In the genomic region with DNA sequence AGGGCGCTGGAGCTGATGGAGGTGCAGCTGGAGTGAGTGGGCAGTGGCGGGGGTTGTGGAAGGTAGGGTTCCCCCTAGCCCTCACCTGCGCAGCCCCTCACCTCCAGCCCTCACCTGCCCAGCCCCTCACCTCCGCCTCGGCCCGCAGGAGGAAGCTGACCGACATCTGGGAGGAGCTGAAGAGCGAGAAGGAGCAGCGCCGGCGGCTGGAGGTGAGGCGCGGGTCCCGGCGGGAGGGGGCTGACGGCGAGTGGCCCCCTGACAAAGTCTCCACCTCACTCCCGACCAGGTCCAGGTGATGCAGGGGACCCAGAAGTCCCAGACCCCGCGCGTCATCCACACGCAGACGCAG, we compare ENCODE assay signal across 10 cellular contexts. TPM values are rescaled to one million over a fixed set of nuclear protein-coding genes. Genes with fewer than 3 reads are reported as not detected.
A peak's percentile ranks its signal among the peaks of the same experiment; 100 is the strongest.
DNase-seq lines count a peak whose midpoint lies in the region; ATAC-seq and TF ChIP-seq lines count a peak whose summit lies in the region.
"Had no signal": no experiment of that assay in that cellular context is flagged by ENCODE, and none has a peak within 500 bp of the region (broad histone marks: within the 10 kb centered on the region; RNA-seq: fewer than 3 reads in every experiment).

No MANE protein-coding gene starts in this region.

- WGBS in gastroesophageal sphincter (ENCODE audit: low coverage in 1 of 2), 2 donors, result 0 to 33% methylated on average over 1 to 10 of the region's 23 CpGs
- 43 to 45% (median 44%) methylated on average over 17 to 23 of the region's 23 CpGs for WGBS in psoas muscle, 3 donors

- H3K27me3 Mint-ChIP-seq in CD8-positive, alpha-beta T cell (ENCODE audit: low read depth), result peaks cover 1% of the 10 kb centered on the region
- peaks cover 10% of the 10 kb centered on the region for H3K27me3 Mint-ChIP-seq in WTC11 (ENCODE audit: low read depth)

- TF ChIP-seq POLR2A in gastroesophageal sphincter (IDR thresholded peaks at IDR 0.05), result no peak

- H3K4me3 ChIP-seq in CD8-positive, alpha-beta T cell (ENCODE audit: low read depth, low read length), result peak overlapping the region; percentile 50
- peak overlapping the region; percentile 1 to 87 for H3K4me3 ChIP-seq in gastroesophageal sphincter
- peak overlapping the region; percentile 68 for H3K4me3 ChIP-seq in psoas muscle

- intact Hi-C loops in CD8-positive, alpha-beta T cell (cut with DNase I, micrococcal nuclease), result loop anchor here in 1 of 2 experiments (5.0 kb wide), 1 partner anchor 67 kb away; a partner anchor contains a TSS
- intact Hi-C loops in psoas muscle (cut with DNase I), result no loop called here

- H3K36me3 Mint-ChIP-seq in CD8-positive, alpha-beta T cell, result no peaks in the 10 kb centered on the region
- peaks cover 9% of the 10 kb centered on the region for H3K36me3 Mint-ChIP-seq in WTC11

- peak overlapping the region; percentile 81 for H3K4me3 Mint-ChIP-seq in CD8-positive, alpha-beta T cell
- peak overlapping the region; percentile 89 for H3K4me3 Mint-ChIP-seq in WTC11

- CTCF ChIA-PET in CD8-positive, alpha-beta T cell (lab: Charles Lee), result interaction anchor here (0.8 to 2.4 kb wide), 2 partner anchors 35 to 48 kb away, joined by 4 to 5 read pairs; no protein-coding TSS in a partner anchor
- CTCF ChIA-PET in WTC11 (lab: Charles Lee), result interaction anchor here (0.6 to 4.8 kb wide), 6 partner anchors 14 to 133 kb away, joined by 3 to 32 read pairs (median 4); a partner anchor contains a TSS

- peaks cover 22% of the 10 kb centered on the region for H3K4me1 Mint-ChIP-seq in CD8-positive, alpha-beta T cell (ENCODE audit: low read depth)
- peaks cover 24% of the 10 kb centered on the region for H3K4me1 Mint-ChIP-seq in WTC11

- H3K9me3 Mint-ChIP-seq in CD8-positive, alpha-beta T cell, result no peaks in the 10 kb centered on the region
- no peaks in the 10 kb centered on the region for H3K9me3 Mint-ChIP-seq in WTC11

- POLR2A ChIA-PET in CD8-positive, alpha-beta T cell (lab: Charles Lee), result no interaction called here
- POLR2A ChIA-PET in WTC11 (lab: Charles Lee), result interaction anchor here (0.5 to 7.3 kb wide), 7 partner anchors 14 to 171 kb away, joined by 3 to 77 read pairs (median 8); a partner anchor contains a TSS

- no peak for TF ChIP-seq EP300 in gastroesophageal sphincter (IDR thresholded peaks at IDR 0.05)

- no peaks in the 10 kb centered on the region for H3K27me3 ChIP-seq in CD8-positive, alpha-beta T cell (ENCODE audit: insufficient read depth, low read length)
- H3K27me3 ChIP-seq in gastroesophageal sphincter (no peaks in the 10 kb centered on the region), psoas muscle (ENCODE audit: insufficient read depth in 3 of 3, low read length in 2 of 3) (peaks cover 0 to 5% (median 0%) of the 10 kb centered on the region in 3 donors)

- ATAC-seq in CD8-positive, alpha-beta T cell, result no peak
- peak; percentile 4 for ATAC-seq in WTC11
- no peak for ATAC-seq in gastroesophageal sphincter
- ATAC-seq in psoas muscle, result no peak
- no peak for ATAC-seq in GM18511 (IDR thresholded peaks at IDR 0.05; ENCODE audit: unreplicated experiment)

- H3K27ac ChIP-seq in CD8-positive, alpha-beta T cell (ENCODE audit: low read depth, low read length), result no peak overlapping the region
- H3K27ac ChIP-seq in gastroesophageal sphincter (peak overlapping the region in 3 of 4 donors; percentile 87 to 92 (median 90)), psoas muscle (peak overlapping the region; percentile 56)
- H3K27ac ChIP-seq: VCaP had no signal

- TF ChIP-seq CTCF in CD8-positive, alpha-beta T cell (IDR thresholded peaks at IDR 0.05), result no peak
- TF ChIP-seq CTCF in WTC11 (IDR thresholded peaks at IDR 0.05), result no peak
- TF ChIP-seq CTCF in gastroesophageal sphincter (IDR thresholded peaks at IDR 0.05), result no peak
- no peak for TF ChIP-seq CTCF in psoas muscle (IDR thresholded peaks at IDR 0.05)

- no peak for DNase-seq in CD8-positive, alpha-beta T cell
- DNase-seq in WTC11 (ENCODE audit: low spot score) (peak; percentile 56), psoas muscle (no peak), NCI-H1092 treated with DMSO at 0.1 percent for 48 hours (lab: John Stamatoyannopoulos, UW) (no peak), SK-N-DZ (ENCODE audit: low spot score) (no peak), LoVo (ENCODE audit: low spot score) (no peak)
- DNase-seq: NCI-H1694 treated with DMSO at 0.1 percent for 48 hours had no signal

- H3K27ac Mint-ChIP-seq in CD8-positive, alpha-beta T cell, result no peak overlapping the region
- H3K27ac Mint-ChIP-seq in WTC11, result peak overlapping the region; percentile 97

- peaks cover 25% of the 10 kb centered on the region for H3K4me1 ChIP-seq in CD8-positive, alpha-beta T cell (ENCODE audit: insufficient read depth, low read length)
- H3K4me1 ChIP-seq in gastroesophageal sphincter (peaks cover 0 to 42% (median 31%) of the 10 kb centered on the region in 3 donors), psoas muscle (peaks cover 10% of the 10 kb centered on the region)

- no peaks in the 10 kb centered on the region for H3K36me3 ChIP-seq in CD8-positive, alpha-beta T cell (ENCODE audit: insufficient read depth, low read length)
- H3K36me3 ChIP-seq in gastroesophageal sphincter (no peaks in the 10 kb centered on the region), psoas muscle (ENCODE audit: insufficient read depth in 1 of 2, low read depth in 1 of 2) (no peaks in the 10 kb centered on the region)

- H3K9me3 ChIP-seq in CD8-positive, alpha-beta T cell (ENCODE audit: low read length), result no peaks in the 10 kb centered on the region
- H3K9me3 ChIP-seq in gastroesophageal sphincter (no peaks in the 10 kb centered on the region), psoas muscle (no peaks in the 10 kb centered on the region)

TF ChIP-seq in WTC11, 78 proteins besides CTCF, POLR2A, EP300 and RAD21 (continues in another document):
- TF ChIP-seq TCF7 (CRISPR knock-in tag; IDR thresholded peaks at IDR 0.05; ENCODE audit: low read depth) (no peak), ELF4 (CRISPR knock-in tag; IDR thresholded peaks at IDR 0.05; ENCODE audit: low read depth) (no peak), NR3C1 (CRISPR knock-in tag; conservative IDR thresholded peaks at IDR 0.05; ENCODE audit: low read depth) (no peak), RELA (CRISPR knock-in tag; IDR thresholded peaks at IDR 0.05; ENCODE audit: borderline replicate concordance) (no peak)
- TF ChIP-seq, protein P1, sequence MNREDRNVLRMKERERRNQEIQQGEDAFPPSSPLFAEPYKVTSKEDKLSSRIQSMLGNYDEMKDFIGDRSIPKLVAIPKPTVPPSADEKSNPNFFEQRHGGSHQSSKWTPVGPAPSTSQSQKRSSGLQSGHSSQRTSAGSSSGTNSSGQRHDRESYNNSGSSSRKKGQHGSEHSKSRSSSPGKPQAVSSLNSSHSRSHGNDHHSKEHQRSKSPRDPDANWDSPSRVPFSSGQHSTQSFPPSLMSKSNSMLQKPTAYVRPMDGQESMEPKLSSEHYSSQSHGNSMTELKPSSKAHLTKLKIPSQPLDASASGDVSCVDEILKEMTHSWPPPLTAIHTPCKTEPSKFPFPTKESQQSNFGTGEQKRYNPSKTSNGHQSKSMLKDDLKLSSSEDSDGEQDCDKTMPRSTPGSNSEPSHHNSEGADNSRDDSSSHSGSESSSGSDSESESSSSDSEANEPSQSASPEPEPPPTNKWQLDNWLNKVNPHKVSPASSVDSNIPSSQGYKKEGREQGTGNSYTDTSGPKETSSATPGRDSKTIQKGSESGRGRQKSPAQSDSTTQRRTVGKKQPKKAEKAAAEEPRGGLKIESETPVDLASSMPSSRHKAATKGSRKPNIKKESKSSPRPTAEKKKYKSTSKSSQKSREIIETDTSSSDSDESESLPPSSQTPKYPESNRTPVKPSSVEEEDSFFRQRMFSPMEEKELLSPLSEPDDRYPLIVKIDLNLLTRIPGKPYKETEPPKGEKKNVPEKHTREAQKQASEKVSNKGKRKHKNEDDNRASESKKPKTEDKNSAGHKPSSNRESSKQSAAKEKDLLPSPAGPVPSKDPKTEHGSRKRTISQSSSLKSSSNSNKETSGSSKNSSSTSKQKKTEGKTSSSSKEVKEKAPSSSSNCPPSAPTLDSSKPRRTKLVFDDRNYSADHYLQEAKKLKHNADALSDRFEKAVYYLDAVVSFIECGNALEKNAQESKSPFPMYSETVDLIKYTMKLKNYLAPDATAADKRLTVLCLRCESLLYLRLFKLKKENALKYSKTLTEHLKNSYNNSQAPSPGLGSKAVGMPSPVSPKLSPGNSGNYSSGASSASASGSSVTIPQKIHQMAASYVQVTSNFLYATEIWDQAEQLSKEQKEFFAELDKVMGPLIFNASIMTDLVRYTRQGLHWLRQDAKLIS (CRISPR knock-in tag; IDR thresholded peaks at IDR 0.05; ENCODE audit: borderline replicate concordance), result no peak
- TF ChIP-seq, protein P2, sequence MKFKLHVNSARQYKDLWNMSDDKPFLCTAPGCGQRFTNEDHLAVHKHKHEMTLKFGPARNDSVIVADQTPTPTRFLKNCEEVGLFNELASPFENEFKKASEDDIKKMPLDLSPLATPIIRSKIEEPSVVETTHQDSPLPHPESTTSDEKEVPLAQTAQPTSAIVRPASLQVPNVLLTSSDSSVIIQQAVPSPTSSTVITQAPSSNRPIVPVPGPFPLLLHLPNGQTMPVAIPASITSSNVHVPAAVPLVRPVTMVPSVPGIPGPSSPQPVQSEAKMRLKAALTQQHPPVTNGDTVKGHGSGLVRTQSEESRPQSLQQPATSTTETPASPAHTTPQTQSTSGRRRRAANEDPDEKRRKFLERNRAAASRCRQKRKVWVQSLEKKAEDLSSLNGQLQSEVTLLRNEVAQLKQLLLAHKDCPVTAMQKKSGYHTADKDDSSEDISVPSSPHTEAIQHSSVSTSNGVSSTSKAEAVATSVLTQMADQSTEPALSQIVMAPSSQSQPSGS (CRISPR knock-in tag; IDR thresholded peaks at IDR 0.05; ENCODE audit: borderline replicate concordance, low read depth), result no peak

RNA-seq across cellular contexts. Expression of a gene that starts 2.7 kb away (rescaled TPM):
- 1 to 10 TPM in 1 of 2 experiments, under 1 TPM in 1; 0.97 to 1.2 TPM for total RNA-seq in CD8-positive, alpha-beta T cell
- total RNA-seq in WTC11 (2021) (32.0 to 45.2 TPM (median 41.5 TPM) in 3 replicates), gastroesophageal sphincter (10 to 100 TPM; 42.0 to 68.7 (median 53.7) TPM), psoas muscle (1 to 10 TPM; 3.3 to 8.2 (median 5.6) TPM)
- 10 to 100 TPM in 1 of 3 donors, 1 to 10 TPM in 2; 2.6 to 13.7 (median 6.9) TPM for polyA plus RNA-seq in psoas muscle
- 9.2 and 13.8 TPM in 2 replicates for polyA plus RNA-seq in SK-N-DZ (2014; cell fraction: cytosol; rRNA removed)
- polyA plus RNA-seq in SK-N-DZ (2014; cell fraction: nucleus; rRNA removed), result 8.5 and 10.5 TPM in 2 replicates

RNA-seq across cellular contexts. Expression of a gene that starts 14.6 kb away (rescaled TPM):
- 1 to 10 TPM; 2.1 to 2.2 TPM for total RNA-seq in CD8-positive, alpha-beta T cell
- total RNA-seq in WTC11 (2021), result 22.1 to 29.3 TPM (median 26.9 TPM) in 3 replicates
- total RNA-seq in gastroesophageal sphincter, result 1 to 10 TPM in 2 of 4 donors, under 1 TPM in 1, not detected in 1; 0.27 to 1.4 (median 1.3) TPM
- total RNA-seq in psoas muscle, result 1 to 10 TPM in 1 of 4 donors, under 1 TPM in 3; 0.69 to 1.1 (median 0.96) TPM
- polyA plus RNA-seq in psoas muscle, result under 1 TPM; 0.36 to 0.88 (median 0.37) TPM
- polyA plus RNA-seq in SK-N-DZ (2014; cell fraction: cytosol; rRNA removed), result 0.46 and 0.89 TPM in 2 replicates
- 8.7 and 13.3 TPM in 2 replicates for polyA plus RNA-seq in SK-N-DZ (2014; cell fraction: nucleus; rRNA removed)
